Comparison of ENCODE assay signal across 15 cellular contexts in genomic region chr9:105242062-105242461, GRCh38. TPM values are rescaled to one million over a fixed set of nuclear protein-coding genes. Genes with fewer than 3 reads are reported as not detected.
A peak's percentile ranks its signal among the peaks of the same experiment; 100 is the strongest.
DNase-seq lines count a peak whose midpoint lies in the region; TF ChIP-seq lines count a peak whose summit lies in the region.
"Had no signal": no experiment of that assay in that cellular context is flagged by ENCODE, and none has a peak within 500 bp of the region (broad histone marks: within the 10 kb centered on the region; RNA-seq: fewer than 3 reads in every experiment).

No MANE protein-coding gene starts in this region.

- H3K9me3 Mint-ChIP-seq in MCF 10A (ENCODE audit: unreplicated experiment): no peaks in the 10 kb centered on the region
- H3K9me3 Mint-ChIP-seq: activated naive CD8-positive, alpha-beta T cell treated with anti-CD3 and anti-CD28 coated beads, Interleukin-2, amount 10 ng/mL, durations not matched to agents 7 days and 5 days; dendritic cell treated with granulocyte-macrophage colony-stimulating factor and Interleukin-4, amounts not matched to agents 40 ng/mL and 50 ng/mL, for 4 days had no signal

- no peak for TF ChIP-seq CTCF in breast epithelium (IDR thresholded peaks at IDR 0.05)
- no peak for TF ChIP-seq CTCF in MCF 10A (IDR thresholded peaks at IDR 0.05; ENCODE audit: unreplicated experiment)
- TF ChIP-seq CTCF in tibial artery (IDR thresholded peaks at IDR 0.05): no peak

- POLR2A ChIA-PET in MCF 10A (lab: Yijun Ruan, JAX): no interaction called here

- no peaks in the 10 kb centered on the region for H3K27me3 ChIP-seq in breast epithelium
- no peaks in the 10 kb centered on the region for H3K27me3 ChIP-seq in tibial artery

- H3K27me3 Mint-ChIP-seq in MCF 10A (ENCODE audit: insufficient read depth, unreplicated experiment): peaks cover 34% of the 10 kb centered on the region

- BruUV-seq in MCF 10A (replicated peaks; lab: Mats Ljungman, UMichigan): no TSS peak

- DNase-seq in breast epithelium (ENCODE audit: low spot score in 2 of 2): no peak
- DNase-seq in MCF 10A (ENCODE audit: unreplicated experiment): no peak
- no peak for DNase-seq in tibial artery
- no peak for DNase-seq in epidermal melanocyte (ENCODE audit: insufficient read length, low spot score)
- DNase-seq in NCI-H1092 (lab: John Stamatoyannopoulos, UW): no peak
- no peak for DNase-seq in activated CD4-positive, CD25-positive, alpha-beta regulatory T cell (lab: John Stamatoyannopoulos, UW)
- DNase-seq: activated CD8-positive, alpha-beta memory T cell treated with anti-CD3 and anti-CD28 coated beads, Interleukin-2, amount 50 U/mL, for 48 hours; activated naive CD8-positive, alpha-beta T cell treated with anti-CD3 and anti-CD28 coated beads, Interleukin-2, amount 10 ng/mL, durations not matched to agents 7 days and 5 days; HCEC 1CT; NCI-H2227 treated with DMSO at 0.1 percent for 48 hours; PC-3 had no signal

- H3K36me3 ChIP-seq in breast epithelium: no peaks in the 10 kb centered on the region
- no peaks in the 10 kb centered on the region for H3K36me3 ChIP-seq in mesodermal cell (ENCODE audit: control insufficient read depth, insufficient read depth, low read length)
- H3K36me3 ChIP-seq in tibial artery: no peaks in the 10 kb centered on the region

- H3K4me3 ChIP-seq in breast epithelium (peak overlapping the region in 1 of 3 donors; percentile 4), mesodermal cell (ENCODE audit: extremely low read depth, insufficient read depth, low read length, poor library complexity, severe bottlenecking) (no peak overlapping the region), tibial artery (no peak overlapping the region)
- H3K4me3 ChIP-seq: A549 had no signal

- H3K4me1 ChIP-seq in breast epithelium (peaks cover 0 to 6% of the 10 kb centered on the region in 2 donors), mesodermal cell (ENCODE audit: control insufficient read depth, insufficient read depth, low read length, poor library complexity, severe bottlenecking) (peaks cover 28% of the 10 kb centered on the region), tibial artery (peaks cover 0 to 36% (median 19%) of the 10 kb centered on the region in 4 donors)

- no peak overlapping the region for H3K27ac Mint-ChIP-seq in MCF 10A (ENCODE audit: low read depth, unreplicated experiment)
- H3K27ac Mint-ChIP-seq: activated naive CD8-positive, alpha-beta T cell treated with anti-CD3 and anti-CD28 coated beads, Interleukin-2, amount 10 ng/mL, durations not matched to agents 7 days and 5 days had no signal

- CTCF ChIA-PET in MCF 10A (lab: Yijun Ruan, JAX): interaction anchor here (1.1 kb wide), 1 partner anchor 13 kb away, joined by 5 read pairs; no protein-coding TSS in a partner anchor

- no peak for TF ChIP-seq POLR2A in breast epithelium (IDR thresholded peaks at IDR 0.05)

- H3K4me3 Mint-ChIP-seq in MCF 10A (ENCODE audit: unreplicated experiment): no peak overlapping the region
- H3K4me3 Mint-ChIP-seq: activated naive CD8-positive, alpha-beta T cell treated with anti-CD3 and anti-CD28 coated beads, Interleukin-2, amount 10 ng/mL, durations not matched to agents 7 days and 5 days; dendritic cell treated with granulocyte-macrophage colony-stimulating factor and Interleukin-4, amounts not matched to agents 40 ng/mL and 50 ng/mL, for 4 days had no signal

- intact Hi-C loops in breast epithelium (cut with DNase I; ENCODE audit: low total_unique reads) (no loop called here), MCF 10A (cut with micrococcal nuclease) (loop anchor here (10.0 kb wide), 4 partner anchors 103 to 457 kb away; no protein-coding TSS in a partner anchor), tibial artery (cut with DNase I; ENCODE audit: low total_unique reads) (no loop called here)

- H3K4me1 Mint-ChIP-seq in MCF 10A (ENCODE audit: insufficient read depth, unreplicated experiment): peaks cover 6% of the 10 kb centered on the region

- H3K9me3 ChIP-seq in breast epithelium (no peaks in the 10 kb centered on the region), mesodermal cell (ENCODE audit: control insufficient read depth, low read length) (no peaks in the 10 kb centered on the region), tibial artery (peaks cover 0 to 6% (median 0%) of the 10 kb centered on the region in 3 donors)
- H3K9me3 ChIP-seq: A549 had no signal

- WGBS in mesodermal cell (ENCODE audit: insufficient coverage in 2 of 2), 2 experiments: no CpG with 5 or more reads among the region's 2 CpGs

- H3K27ac ChIP-seq in breast epithelium (peak overlapping the region; percentile 27 to 90), cingulate gyrus (ENCODE audit: low read depth, low read length) (peak overlapping the region; percentile 39), mesodermal cell (ENCODE audit: low read depth, low read length, severe bottlenecking) (peak overlapping the region; percentile 89), tibial artery (peak overlapping the region; percentile 43 to 87)
- H3K27ac ChIP-seq: A549 had no signal

- no peaks in the 10 kb centered on the region for H3K36me3 Mint-ChIP-seq in MCF 10A (ENCODE audit: insufficient read depth, unreplicated experiment)
- H3K36me3 Mint-ChIP-seq: activated naive CD8-positive, alpha-beta T cell treated with anti-CD3 and anti-CD28 coated beads, Interleukin-2, amount 10 ng/mL, durations not matched to agents 7 days and 5 days had no signal

RNA-seq across cellular contexts. Expression of gene SLC44A1, which starts 2.4 kb away (rescaled TPM):
- total RNA-seq in breast epithelium: 10 to 100 TPM; 53.7 to 62.6 (median 61.1) TPM
- 15.2 and 15.9 TPM in 2 replicates for total RNA-seq in MCF 10A (2022)
- 54.9 TPM for polyA plus RNA-seq in mesodermal cell (2013, experiment 1 of 2)
- polyA plus RNA-seq in mesodermal cell (2013, experiment 2 of 2): 49.1 TPM

Comparison
In these comparisons a context has a peak if more than half of its experiments do, and no peak if none do; other contexts are left out.
1. H3K27ac ChIP-seq: peak in every context shown above with its lines; median percentile 89 in mesodermal cell; 65 in tibial artery; 58 in breast epithelium; 39 in cingulate gyrus.